22 cellular contexts compared by ENCODE assay signal in genomic region chr21:43632373-43632905, GRCh38.
"Had no signal": no experiment of that assay in that cellular context is flagged by ENCODE, and none has a peak within 500 bp of the region (broad histone marks: within the 10 kb centered on the region; RNA-seq: fewer than 3 reads in every experiment).

No MANE protein-coding gene starts in this region.

- H3K27ac ChIP-seq: epithelial cell of prostate, esophagus muscularis mucosa, gastrocnemius medialis, heart right ventricle, left lung, lower lobe of right lung, neural progenitor cell, pancreas, upper lobe of left lung had no signal

- DNase-seq: effector memory CD8-positive, alpha-beta T cell; gastrocnemius medialis; heart right ventricle; hypothalamus; islet precursor cell; left lung; lower lobe of right lung; midbrain; occipital lobe; pancreas; right cardiac atrium; stimulated activated CD4-positive, alpha-beta T cell treated with anti-CD3 and anti-CD28 coated beads, Interleukin-2, amount 100 ng/mL, for 48 hours; stimulated activated naive CD4-positive, alpha-beta T cell treated with Interleukin-2 at 50 U/mL for 16 hours; upper lobe of left lung had no signal

- H3K9me3 Mint-ChIP-seq: dendritic cell treated with granulocyte-macrophage colony-stimulating factor and Interleukin-4, amounts not matched to agents 40 ng/mL and 50 ng/mL, for 4 days; effector memory CD8-positive, alpha-beta T cell; natural killer cell treated with Interleukin-12 subunit alpha and Interleukin-12 subunit beta and Interleukin-15 and Interleukin-18, amount 100 ng/mL, for 72 hours had no signal

- H3K4me1 Mint-ChIP-seq: memory B cell, neural progenitor cell had no signal

- H3K27ac Mint-ChIP-seq: dendritic cell treated with granulocyte-macrophage colony-stimulating factor and Interleukin-4, amounts not matched to agents 40 ng/mL and 50 ng/mL, for 4 days; memory B cell; natural killer cell treated with Interleukin-12 subunit alpha and Interleukin-12 subunit beta and Interleukin-15 and Interleukin-18, amount 100 ng/mL, for 72 hours; neural progenitor cell; progenitor cell of endocrine pancreas had no signal

- H3K4me3 Mint-ChIP-seq: dendritic cell treated with granulocyte-macrophage colony-stimulating factor and Interleukin-4, amounts not matched to agents 40 ng/mL and 50 ng/mL, for 4 days; effector memory CD8-positive, alpha-beta T cell; memory B cell; natural killer cell treated with Interleukin-12 subunit alpha and Interleukin-12 subunit beta and Interleukin-15 and Interleukin-18, amount 100 ng/mL, for 72 hours; neural progenitor cell had no signal

- H3K36me3 Mint-ChIP-seq: natural killer cell treated with Interleukin-12 subunit alpha and Interleukin-12 subunit beta and Interleukin-15 and Interleukin-18, amount 100 ng/mL, for 72 hours had no signal

- H3K27me3 Mint-ChIP-seq: progenitor cell of endocrine pancreas had no signal

- H3K9me3 ChIP-seq: gastrocnemius medialis, lower lobe of right lung, pancreas had no signal

- H3K4me3 ChIP-seq: esophagus muscularis mucosa, gastrocnemius medialis, heart right ventricle, left lung, lower lobe of right lung, neural progenitor cell, pancreas, smooth muscle cell, upper lobe of left lung had no signal

- H3K27me3 ChIP-seq: esophagus muscularis mucosa, gastrocnemius medialis, heart right ventricle, left lung, neural progenitor cell, pancreas, upper lobe of left lung had no signal

- ATAC-seq: effector memory CD8-positive, alpha-beta T cell; gastrocnemius medialis; left lung; lower lobe of right lung; natural killer cell treated with Interleukin-12 subunit alpha and Interleukin-12 subunit beta and Interleukin-15 and Interleukin-18, amount 100 ng/mL, for 72 hours; pancreas; right cardiac atrium had no signal

- H3K4me1 ChIP-seq: esophagus muscularis mucosa, gastrocnemius medialis, heart right ventricle, left lung, lower lobe of right lung, neural progenitor cell, pancreas, upper lobe of left lung had no signal

- H3K36me3 ChIP-seq: esophagus muscularis mucosa, gastrocnemius medialis, heart right ventricle, lower lobe of right lung, neural progenitor cell, pancreas, upper lobe of left lung had no signal
